20 cellular contexts compared by ENCODE assay signal in the genomic region with DNA sequence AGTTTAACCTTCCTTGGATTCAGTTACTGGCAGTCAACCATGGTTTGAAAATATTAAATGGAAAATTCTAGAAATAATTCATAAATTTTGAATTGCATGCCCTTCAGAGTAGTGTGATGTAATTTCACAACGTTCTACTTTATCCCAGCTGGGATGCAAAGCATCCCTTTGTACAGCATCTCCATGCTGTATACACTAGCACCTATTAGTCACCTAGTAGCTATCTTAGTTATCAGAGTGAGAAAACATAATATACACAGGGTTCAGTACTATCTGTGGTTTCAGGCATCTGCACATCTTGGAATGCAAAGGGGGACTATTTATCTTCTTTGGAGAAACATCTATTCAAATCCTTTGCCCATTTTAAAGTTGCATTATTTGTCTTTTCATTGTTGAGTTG. TPM values are rescaled to one million over a fixed set of nuclear protein-coding genes. Genes with fewer than 3 reads are reported as not detected.
DNase-seq lines count a peak whose midpoint lies in the region; ATAC-seq, FAIRE-seq and TF ChIP-seq lines count a peak whose summit lies in the region.
"Had no signal": no experiment of that assay in that cellular context is flagged by ENCODE, and none has a peak within 500 bp of the region (broad histone marks: within the 10 kb centered on the region; RNA-seq: fewer than 3 reads in every experiment).

No MANE protein-coding gene starts in this region.

- H3K36me3 Mint-ChIP-seq in activated naive CD8-positive, alpha-beta T cell treated with anti-CD3 and anti-CD28 coated beads, Interleukin-2, amount 50 U/mL, for 24 hours (ENCODE audit: low read depth), result peaks cover 36% of the 10 kb centered on the region

- FAIRE-seq in HTR-8/SVneo (lab: Jason Lieb, UNC) (peak; percentile 33), keratinocyte (lab: Jason Lieb, UNC) (peak; percentile 62)

- H2AFZ ChIP-seq in keratinocyte (ENCODE audit: control insufficient read depth, low read length), result no peak overlapping the region

- no peak overlapping the region for H3K4me2 ChIP-seq in keratinocyte (ENCODE audit: control insufficient read depth, extremely low read depth, insufficient read depth, low read depth, low read length)

- 83 to 85% methylated on average over 1 of the region's 1 CpG for WGBS in sigmoid colon, 2 donors

- no peak for TF ChIP-seq EP300 in sigmoid colon (IDR thresholded peaks at IDR 0.05)

- no peak for TF ChIP-seq CTCF in keratinocyte (optimal IDR thresholded peaks at IDR 0.05 in 1 of 3, IDR thresholded peaks at IDR 0.05 in 1 of 3, conservative IDR thresholded peaks at IDR 0.05 in 1 of 3; ENCODE audit: extremely low read depth in 1 of 3, insufficient read depth in 2 of 3, low read length in 3 of 3)
- no peak for TF ChIP-seq CTCF in sigmoid colon (IDR thresholded peaks at IDR 0.05)

- peak overlapping the region; percentile 39 for H3K4me3 Mint-ChIP-seq in activated naive CD8-positive, alpha-beta T cell treated with anti-CD3 and anti-CD28 coated beads, Interleukin-2, amount 50 U/mL, for 24 hours
- H3K4me3 Mint-ChIP-seq: brain; CD4-positive, CD25-positive, alpha-beta regulatory T cell had no signal

- DNase-seq in EH (ENCODE audit: low read depth) (peak; percentile 64), HTR-8/SVneo (ENCODE audit: insufficient read length, low spot score) (no peak), keratinocyte (ENCODE audit: low read depth, low spot score) (no peak), sigmoid colon (no peak)
- DNase-seq in activated naive CD8-positive, alpha-beta T cell treated with anti-CD3 and anti-CD28 coated beads, Interleukin-2, amount 50 U/mL, for 24 hours, result no peak
- DNase-seq in stimulated activated CD4-positive, alpha-beta T cell treated with anti-CD3 and anti-CD28 coated beads, Interleukin-15, amount 100 ng/mL, for 24 hours, result no peak
- DNase-seq: activated CD4-positive, alpha-beta T cell treated with anti-CD3 and anti-CD28 coated beads for 48 hours; activated effector memory CD4-positive, alpha-beta T cell treated with Interleukin-2 at 50 U/mL for 16 hours; GOT3; NCI-H1048; ovary; SIG-M5; stimulated activated CD4-positive, alpha-beta T cell treated with anti-CD3 and anti-CD28 coated beads, Interleukin-4, amount 100 ng/mL, for 4 hours; T-helper 9 cell; tibial artery had no signal

- intact Hi-C loops in sigmoid colon (cut with DNase I), result no loop called here

- no peaks in the 10 kb centered on the region for H4K20me1 ChIP-seq in keratinocyte (ENCODE audit: control insufficient read depth, extremely low read depth, insufficient read depth, low read length)

- H3K27ac Mint-ChIP-seq in activated naive CD8-positive, alpha-beta T cell treated with anti-CD3 and anti-CD28 coated beads, Interleukin-2, amount 50 U/mL, for 24 hours, result peak overlapping the region; percentile 90
- H3K27ac Mint-ChIP-seq: brain had no signal

- H3K4me1 ChIP-seq in keratinocyte (ENCODE audit: control insufficient read depth, extremely low read depth, insufficient read depth, low read length) (peaks cover 7% of the 10 kb centered on the region), sigmoid colon (no peaks in the 10 kb centered on the region)
- H3K4me1 ChIP-seq: tibial artery had no signal

- H3K27ac ChIP-seq in keratinocyte (ENCODE audit: control insufficient read depth, insufficient read depth, low read length), result no peak overlapping the region
- no peak overlapping the region for H3K27ac ChIP-seq in sigmoid colon
- H3K27ac ChIP-seq: esophagus muscularis mucosa, ovary, tibial artery had no signal

- no peaks in the 10 kb centered on the region for H3K27me3 Mint-ChIP-seq in activated naive CD8-positive, alpha-beta T cell treated with anti-CD3 and anti-CD28 coated beads, Interleukin-2, amount 50 U/mL, for 24 hours
- H3K27me3 Mint-ChIP-seq: brain; CD4-positive, CD25-positive, alpha-beta regulatory T cell had no signal

- ATAC-seq in activated naive CD8-positive, alpha-beta T cell treated with anti-CD3 and anti-CD28 coated beads, Interleukin-2, amount 50 U/mL, for 24 hours, result peak; percentile 83
- no peak for ATAC-seq in GM21529 (IDR thresholded peaks at IDR 0.05; ENCODE audit: unreplicated experiment)
- ATAC-seq: left lobe of liver had no signal

- dilution Hi-C loops in keratinocyte (cut with MboI; ENCODE audit: extremely low pct_ligation_motif_present, low sequenced_read_pairs), result no loop called here

- H3K9me3 Mint-ChIP-seq in activated naive CD8-positive, alpha-beta T cell treated with anti-CD3 and anti-CD28 coated beads, Interleukin-2, amount 50 U/mL, for 24 hours, result no peaks in the 10 kb centered on the region
- H3K9me3 Mint-ChIP-seq: brain had no signal

- H3K36me3 ChIP-seq in keratinocyte (ENCODE audit: control insufficient read depth in 2 of 2, extremely low read depth in 1 of 2, insufficient read depth in 2 of 2, low read length in 2 of 2) (peaks cover 5 to 8% of the 10 kb centered on the region in 2 experiments), sigmoid colon (peaks cover 0 to 13% (median 2%) of the 10 kb centered on the region in 4 donors)
- H3K36me3 ChIP-seq: ovary had no signal

- peaks cover 60% of the 10 kb centered on the region for H3K4me1 Mint-ChIP-seq in activated naive CD8-positive, alpha-beta T cell treated with anti-CD3 and anti-CD28 coated beads, Interleukin-2, amount 50 U/mL, for 24 hours

- no peaks in the 10 kb centered on the region for H3K9me1 ChIP-seq in keratinocyte (ENCODE audit: control insufficient read depth, extremely low read depth, insufficient read depth, low read length)

- H3K9me3 ChIP-seq in keratinocyte (ENCODE audit: control insufficient read depth, low read depth, low read length) (no peaks in the 10 kb centered on the region), sigmoid colon (no peaks in the 10 kb centered on the region)
- H3K9me3 ChIP-seq: esophagus muscularis mucosa, ovary, tibial artery had no signal

- H3K4me3 ChIP-seq in keratinocyte (ENCODE audit: control insufficient read depth in 2 of 3, extremely low read depth in 1 of 3, insufficient read depth in 2 of 3, low read depth in 1 of 3, low read length in 3 of 3) (no peak overlapping the region), sigmoid colon (no peak overlapping the region)
- H3K4me3 ChIP-seq: esophagus muscularis mucosa, ovary, tibial artery had no signal

- H3K9ac ChIP-seq in keratinocyte (ENCODE audit: control insufficient read depth, extremely low read depth, insufficient read depth, low read length), result no peak overlapping the region

- peaks cover 50% of the 10 kb centered on the region for H3K79me2 ChIP-seq in keratinocyte (ENCODE audit: control insufficient read depth, insufficient read depth, low read length)

- TF ChIP-seq POLR2A in sigmoid colon (IDR thresholded peaks at IDR 0.05), result no peak

- no peaks in the 10 kb centered on the region for H3K27me3 ChIP-seq in keratinocyte (ENCODE audit: control insufficient read depth, extremely low read depth, insufficient read depth, low read length)
- no peaks in the 10 kb centered on the region for H3K27me3 ChIP-seq in sigmoid colon
- H3K27me3 ChIP-seq: esophagus muscularis mucosa, ovary, tibial artery had no signal

RNA-seq across cellular contexts. Expression of gene CBL, which starts 30.8 kb away (rescaled TPM):
- polyA plus RNA-seq in keratinocyte (7.9 to 15.2 TPM (median 14.1 TPM) in 3 replicates), sigmoid colon (1 to 10 TPM; 1.8 to 8.6 (median 3.7) TPM)
- 3.8 TPM for polyA plus RNA-seq in keratinocyte (2011; ENCODE audit: low read depth)
- 10.1 and 14.7 TPM in 2 replicates for polyA plus RNA-seq in keratinocyte (2011; cell fraction: cytosol; rRNA removed)
- 29.0 and 31.3 TPM in 2 replicates for polyA plus RNA-seq in keratinocyte (2011; cell fraction: nucleus; rRNA removed)
- polyA plus RNA-seq in keratinocyte (2012; ENCODE audit: low replicate concordance), result 8.8 and 11.2 TPM in 2 replicates
- 12.5 to 34.7 TPM (median 23.3 TPM) in 3 replicates for polyA minus RNA-seq in keratinocyte
- 10.9 TPM for polyA minus RNA-seq in keratinocyte (2011; cell fraction: cytosol; rRNA and poly(A)+ RNA removed)
- 21.2 and 37.2 TPM in 2 replicates for polyA minus RNA-seq in keratinocyte (2011; cell fraction: nucleus; rRNA and poly(A)+ RNA removed)
- total RNA-seq in sigmoid colon, result 10 to 100 TPM; 11.8 to 17.7 (median 13.1) TPM

RNA-seq across cellular contexts. Expression of gene NHERF4, which starts 51.6 kb away (rescaled TPM):
- polyA plus RNA-seq in keratinocyte (not detected in 3 replicates), sigmoid colon (10 to 100 TPM; 25.8 to 48.1 (median 37.7) TPM)
- 0.50 TPM for polyA plus RNA-seq in keratinocyte (2011; ENCODE audit: low read depth)
- polyA plus RNA-seq in keratinocyte (2011; cell fraction: cytosol; rRNA removed), result not detected in 2 replicates
- polyA plus RNA-seq in keratinocyte (2011; cell fraction: nucleus; rRNA removed), result 0.04 TPM in 1 of 2 replicates, not detected in the other
- not detected in 2 replicates for polyA plus RNA-seq in keratinocyte (2012; ENCODE audit: low replicate concordance)
- polyA minus RNA-seq in keratinocyte, result 0.38 TPM in 1 of 3 replicates, not detected in the others
- polyA minus RNA-seq in keratinocyte (2011; cell fraction: cytosol; rRNA and poly(A)+ RNA removed), result not detected
- not detected in 2 replicates for polyA minus RNA-seq in keratinocyte (2011; cell fraction: nucleus; rRNA and poly(A)+ RNA removed)
- 1 to 10 TPM in 1 of 4 donors, not detected in 3; 1.8 TPM for total RNA-seq in sigmoid colon
- total RNA-seq: CD4-positive, CD25-positive, alpha-beta regulatory T cell had no signal
- polyA plus RNA-seq: CD4-positive, CD25-positive, alpha-beta regulatory T cell had no signal

Comparison
In these comparisons a context has a peak if more than half of its experiments do, and no peak if none do; other contexts are left out.
1. RNA of gene NHERF4, which starts 51.6 kb away (polyA plus RNA-seq): 25.8 to 48.1 TPM in sigmoid colon; 0.04 to 0.50 TPM in keratinocyte; every median in the first group is over 10 times any median in the second.